Comparison of ENCODE assay signal across 8 cellular contexts in genomic region chr10:98349508-98349922, GRCh38.
A peak's percentile ranks its signal among the peaks of the same experiment; 100 is the strongest.
DNase-seq lines count a peak whose midpoint lies in the region; ATAC-seq and TF ChIP-seq lines count a peak whose summit lies in the region.

No MANE protein-coding gene starts in this region.

- no peak for TF ChIP-seq CTCF in GM10266 (IDR thresholded peaks at IDR 0.05; ENCODE audit: control insufficient read depth, insufficient read depth, low read depth, missing control alignments)
- TF ChIP-seq CTCF in astrocyte of the spinal cord (IDR thresholded peaks at IDR 0.05; ENCODE audit: low read depth, low read length), result no peak

- peaks cover 0 to 11% of the 10 kb centered on the region in 2 donors for H3K4me1 Mint-ChIP-seq in natural killer cell treated with Interleukin-12 subunit alpha and Interleukin-12 subunit beta and Interleukin-15 and Interleukin-18, amount 100 ng/mL, for 72 hours (ENCODE audit: low read depth in 2 of 2)

- no peak overlapping the region for H3K27ac Mint-ChIP-seq in natural killer cell treated with Interleukin-12 subunit alpha and Interleukin-12 subunit beta and Interleukin-15 and Interleukin-18, amount 100 ng/mL, for 72 hours

- H3K36me3 Mint-ChIP-seq in natural killer cell treated with Interleukin-12 subunit alpha and Interleukin-12 subunit beta and Interleukin-15 and Interleukin-18, amount 100 ng/mL, for 72 hours, result peaks cover 13% of the 10 kb centered on the region

- DNase-seq in GM10266 (ENCODE audit: extremely low spot score) (peak; percentile 41), astrocyte of the spinal cord (ENCODE audit: low read depth, low spot score) (peak; percentile 97), SW480 (ENCODE audit: low spot score) (no peak), midbrain (lab: John Stamatoyannopoulos, UW) (no peak), DMS53 (lab: John Stamatoyannopoulos, UW) (no peak), glomerular visceral epithelial cell (ENCODE audit: extremely low spot score) (no peak)
- no peak for DNase-seq in natural killer cell treated with Interleukin-12 subunit alpha and Interleukin-12 subunit beta and Interleukin-15 and Interleukin-18, amount 100 ng/mL, for 72 hours (ENCODE audit: low spot score)

- ATAC-seq in HG03108 (IDR thresholded peaks at IDR 0.05; ENCODE audit: unreplicated experiment), result peak; percentile 58
- ATAC-seq in natural killer cell treated with Interleukin-12 subunit alpha and Interleukin-12 subunit beta and Interleukin-15 and Interleukin-18, amount 100 ng/mL, for 72 hours, result no peak

- H3K27me3 Mint-ChIP-seq in natural killer cell treated with Interleukin-12 subunit alpha and Interleukin-12 subunit beta and Interleukin-15 and Interleukin-18, amount 100 ng/mL, for 72 hours, result peaks cover 29 to 30% of the 10 kb centered on the region in 2 donors

- H3K4me3 Mint-ChIP-seq in natural killer cell treated with Interleukin-12 subunit alpha and Interleukin-12 subunit beta and Interleukin-15 and Interleukin-18, amount 100 ng/mL, for 72 hours, result peak overlapping the region; percentile 30

- no peak overlapping the region for H3K4me3 ChIP-seq in astrocyte of the spinal cord (ENCODE audit: low read depth, low read length)

- in situ Hi-C loops in astrocyte of the spinal cord (cut with HindIII; ENCODE audit: low sequenced_read_pairs), result no loop called here

- peaks cover 7% of the 10 kb centered on the region for H3K9me3 Mint-ChIP-seq in natural killer cell treated with Interleukin-12 subunit alpha and Interleukin-12 subunit beta and Interleukin-15 and Interleukin-18, amount 100 ng/mL, for 72 hours

Comparison
In these comparisons a context has a peak if more than half of its experiments do, and no peak if none do; other contexts are left out.
1. DNase-seq: peak in GM10266 (single experiment) and astrocyte of the spinal cord (single experiment); none in natural killer cell treated with Interleukin-12 subunit alpha and Interleukin-12 subunit beta and Interleukin-15 and Interleukin-18, amount 100 ng/mL, for 72 hours (single experiment), SW480 (single experiment), midbrain (single experiment), DMS53 (single experiment) and glomerular visceral epithelial cell (single experiment).